ENCODE assay signal across 34 cellular contexts in genomic region chr3:13954266-13954665, GRCh38.
"Had no signal": no experiment of that assay in that cellular context is flagged by ENCODE, and none has a peak within 500 bp of the region (broad histone marks: within the 10 kb centered on the region; RNA-seq: fewer than 3 reads in every experiment).

No MANE protein-coding gene starts in this region.

- FAIRE-seq: astrocyte, bronchial epithelial cell had no signal

- H3K9me3 ChIP-seq: adrenal gland, ascending aorta, body of pancreas, breast epithelium had no signal

- DNase-seq: activated effector memory CD4-positive, alpha-beta T cell treated with anti-CD3 and anti-CD28 coated beads, Interleukin-2, amount 50 U/mL, for 16 hours; activated effector memory CD4-positive, alpha-beta T cell treated with Interleukin-2 at 50 U/mL for 16 hours; activated gamma-delta T cell; activated gamma-delta T cell treated with Interleukin-2 at 50 U/mL for 16 hours; activated naive CD4-positive, alpha-beta T cell; activated naive CD4-positive, alpha-beta T cell treated with anti-CD3 and anti-CD28 coated beads for 36 hours; activated naive CD4-positive, alpha-beta T cell treated with anti-CD3 and anti-CD28 coated beads, Interleukin-2, amount 10 ng/mL, durations not matched to agents 7 days and 5 days; activated naive CD4-positive, alpha-beta T cell treated with anti-CD3 and anti-CD28 coated beads, Interleukin-2, amount 50 U/mL, for 16 hours; activated naive CD4-positive, alpha-beta T cell treated with Interleukin-2 at 50 U/mL for 16 hours; activated naive CD8-positive, alpha-beta T cell treated with anti-CD3 and anti-CD28 coated beads for 36 hours; activated naive CD8-positive, alpha-beta T cell treated with anti-CD3 and anti-CD28 coated beads, Interleukin-2, amount 10 ng/mL, durations not matched to agents 7 days and 5 days; activated naive CD8-positive, alpha-beta T cell treated with anti-CD3 and anti-CD28 coated beads, Interleukin-2, amount 50 U/mL, for 24 hours; activated T-cell treated with anti-CD3 and anti-CD28 coated beads, Interleukin-2, amount 50 U/mL, for 1 hour; activated T-cell treated with anti-CD3 and anti-CD28 coated beads, Interleukin-2, amount 50 U/mL, for 24 hours; activated T-cell treated with anti-CD3 and anti-CD28 coated beads, Interleukin-2, amount 50 U/mL, for 4 hours; activated T-cell treated with anti-CD3 and anti-CD28 coated beads, Interleukin-2, amount 50 U/mL, for 48 hours; activated T-cell treated with anti-CD3 and anti-CD28 coated beads, Interleukin-2, amount 50 U/mL, for 72 hours; adrenal gland; amniotic stem cell; amygdala; anterior cingulate cortex; aorta; body of pancreas; brain microvascular endothelial cell; caudate nucleus; central memory CD4-positive, alpha-beta T cell; cerebellar nuclear complex had no signal

- H3K27ac ChIP-seq: adrenal gland, ascending aorta, body of pancreas, brain microvascular endothelial cell, breast epithelium, cardiac muscle cell had no signal

- H3K36me3 ChIP-seq: adrenal gland, ascending aorta, brain microvascular endothelial cell, breast epithelium, cardiac muscle cell had no signal

- ATAC-seq: activated naive CD4-positive, alpha-beta T cell treated with anti-CD3 and anti-CD28 coated beads, Interleukin-2, amount 50 U/mL, for 72 hours; activated naive CD8-positive, alpha-beta T cell treated with anti-CD3 and anti-CD28 coated beads, Interleukin-2, amount 50 U/mL, for 24 hours; activated T-cell treated with anti-CD3 and anti-CD28 coated beads, Interleukin-2, amount 50 U/mL, for 4 hours; activated T-cell treated with anti-CD3 and anti-CD28 coated beads, Interleukin-2, amount 50 U/mL, for 72 hours; activated T-helper 17 cell treated with anti-CD3 and anti-CD28 coated beads, Interleukin-2, amount 50 U/mL, for 72 hours; body of pancreas had no signal

- H3K4me3 ChIP-seq: adrenal gland, ascending aorta, body of pancreas, breast epithelium, cardiac muscle cell had no signal

- H3K27me3 ChIP-seq: adrenal gland, ascending aorta, body of pancreas, brain microvascular endothelial cell, breast epithelium, cardiac muscle cell had no signal

- H3K4me1 ChIP-seq: adrenal gland, ascending aorta, body of pancreas, breast epithelium had no signal
